ENCODE assay signal across 8 cellular contexts in genomic region chr9:9790216-9790872, GRCh38.
DNase-seq lines count a peak whose midpoint lies in the region; ATAC-seq and TF ChIP-seq lines count a peak whose summit lies in the region.

No MANE protein-coding gene starts in this region.

- CTCF ChIA-PET in activated naive CD4-positive, alpha-beta T cell treated with anti-CD3 and anti-CD28 coated beads, Interleukin-2, amount 10 ng/mL, durations not matched to agents 7 days and 5 days (lab: Charles Lee): interaction anchor here (0.8 to 0.9 kb wide), 2 partner anchors 24 to 153 kb away, joined by 3 read pairs; no protein-coding TSS in a partner anchor

- no peaks in the 10 kb centered on the region for H3K36me3 Mint-ChIP-seq in activated naive CD4-positive, alpha-beta T cell treated with anti-CD3 and anti-CD28 coated beads, Interleukin-2, amount 10 ng/mL, durations not matched to agents 7 days and 5 days

- H3K4me1 Mint-ChIP-seq in activated naive CD4-positive, alpha-beta T cell treated with anti-CD3 and anti-CD28 coated beads, Interleukin-2, amount 10 ng/mL, durations not matched to agents 7 days and 5 days: no peaks in the 10 kb centered on the region

- H3K27ac Mint-ChIP-seq in activated naive CD4-positive, alpha-beta T cell treated with anti-CD3 and anti-CD28 coated beads, Interleukin-2, amount 10 ng/mL, durations not matched to agents 7 days and 5 days: no peak overlapping the region

- intact Hi-C loops in posterior cingulate gyrus (cut with DNase I): loop anchor here (1.0 to 10.0 kb wide), 2 partner anchors 154 to 184 kb away; no protein-coding TSS in a partner anchor

- H3K79me2 ChIP-seq in OCI-LY3 (ENCODE audit: low read length) (no peaks in the 10 kb centered on the region), fibroblast of lung (ENCODE audit: control insufficient read depth, insufficient read depth, low read length) (no peaks in the 10 kb centered on the region)

- H3K27ac ChIP-seq in OCI-LY3 (ENCODE audit: low read length): no peak overlapping the region
- H3K27ac ChIP-seq in fibroblast of lung (ENCODE audit: insufficient read depth, low read length): no peak overlapping the region

- H3K9me3 ChIP-seq in OCI-LY3 (ENCODE audit: insufficient read depth, low read length) (no peaks in the 10 kb centered on the region), fibroblast of lung (ENCODE audit: control insufficient read depth, insufficient read depth, low read depth, low read length) (no peaks in the 10 kb centered on the region)

- H3K27me3 ChIP-seq in OCI-LY3 (ENCODE audit: low read depth, low read length) (no peaks in the 10 kb centered on the region), fibroblast of lung (ENCODE audit: control insufficient read depth, insufficient read depth, low read length) (no peaks in the 10 kb centered on the region)

- TF ChIP-seq CTCF in OCI-LY3 (IDR thresholded peaks at IDR 0.05; ENCODE audit: low read depth, low read length): peak; percentile 76
- peak; percentile 62 to 66 for TF ChIP-seq CTCF in fibroblast of lung (conservative IDR thresholded peaks at IDR 0.05 in 1 of 2, IDR thresholded peaks at IDR 0.05 in 1 of 2; ENCODE audit: low read depth in 1 of 2, low read length in 2 of 2)

- no peaks in the 10 kb centered on the region for H3K9me3 Mint-ChIP-seq in activated naive CD4-positive, alpha-beta T cell treated with anti-CD3 and anti-CD28 coated beads, Interleukin-2, amount 10 ng/mL, durations not matched to agents 7 days and 5 days

- H3K4me2 ChIP-seq in OCI-LY3 (ENCODE audit: low read length) (no peak overlapping the region), fibroblast of lung (ENCODE audit: extremely low read depth, insufficient read depth, low read length) (no peak overlapping the region)

- H3K4me3 ChIP-seq in OCI-LY3 (ENCODE audit: low read length): no peak overlapping the region
- H3K4me3 ChIP-seq in fibroblast of lung (replicated peaks in 1 of 4; ENCODE audit: control extremely low read depth in 1 of 4, insufficient read depth in 1 of 4, low read depth in 3 of 4, low read length in 4 of 4): no peak overlapping the region

- no peak overlapping the region for H2AFZ ChIP-seq in OCI-LY3 (ENCODE audit: low read depth, low read length)
- no peak overlapping the region for H2AFZ ChIP-seq in fibroblast of lung (ENCODE audit: low read length)

- no peak overlapping the region for H3K4me3 Mint-ChIP-seq in activated naive CD4-positive, alpha-beta T cell treated with anti-CD3 and anti-CD28 coated beads, Interleukin-2, amount 10 ng/mL, durations not matched to agents 7 days and 5 days

- no peaks in the 10 kb centered on the region for H3K36me3 ChIP-seq in OCI-LY3 (replicated peaks; ENCODE audit: low read depth, low read length)
- no peaks in the 10 kb centered on the region for H3K36me3 ChIP-seq in fibroblast of lung (ENCODE audit: control insufficient read depth, insufficient read depth, low read length)

- peak; percentile 4 for DNase-seq in GM03348 (ENCODE audit: low spot score)
- peak; percentile 34 for DNase-seq in HT1080 (ENCODE audit: low read depth)
- DNase-seq in fibroblast of lung (ENCODE audit: low read depth in 2 of 2): peak; percentile 2 to 33
- peak in 6 of 10 donors; percentile 12 to 53 (median 20) for DNase-seq in posterior cingulate gyrus
- DNase-seq in amniotic stem cell (lab: John Stamatoyannopoulos, UW): no peak
- no peak for DNase-seq in activated naive CD4-positive, alpha-beta T cell treated with anti-CD3 and anti-CD28 coated beads, Interleukin-2, amount 10 ng/mL, durations not matched to agents 7 days and 5 days

- H3K9ac ChIP-seq in OCI-LY3 (ENCODE audit: low read length) (no peak overlapping the region), fibroblast of lung (ENCODE audit: insufficient read depth, low read length) (no peak overlapping the region)

- H4K20me1 ChIP-seq in OCI-LY3 (ENCODE audit: insufficient read depth, low read length) (no peaks in the 10 kb centered on the region), fibroblast of lung (ENCODE audit: control insufficient read depth, extremely low read depth, insufficient read depth, low read length) (no peaks in the 10 kb centered on the region)

- no peaks in the 10 kb centered on the region for H3K27me3 Mint-ChIP-seq in activated naive CD4-positive, alpha-beta T cell treated with anti-CD3 and anti-CD28 coated beads, Interleukin-2, amount 10 ng/mL, durations not matched to agents 7 days and 5 days

- peak; percentile 77 for ATAC-seq in GM21360 (IDR thresholded peaks at IDR 0.05; ENCODE audit: unreplicated experiment)

- H3K4me1 ChIP-seq in OCI-LY3 (ENCODE audit: low read length) (peaks cover 25% of the 10 kb centered on the region), fibroblast of lung (ENCODE audit: control insufficient read depth, extremely low read depth, insufficient read depth, low read length) (no peaks in the 10 kb centered on the region)

Comparison
In these comparisons a context has a peak if more than half of its experiments do, and no peak if none do; other contexts are left out.
1. DNase-seq: peak in GM03348 (single experiment), HT1080 (single experiment), fibroblast of lung (2 of 2) and posterior cingulate gyrus (6 of 10); none in amniotic stem cell (single experiment) and activated naive CD4-positive, alpha-beta T cell treated with anti-CD3 and anti-CD28 coated beads, Interleukin-2, amount 10 ng/mL, durations not matched to agents 7 days and 5 days (single experiment).